In the genomic region with DNA sequence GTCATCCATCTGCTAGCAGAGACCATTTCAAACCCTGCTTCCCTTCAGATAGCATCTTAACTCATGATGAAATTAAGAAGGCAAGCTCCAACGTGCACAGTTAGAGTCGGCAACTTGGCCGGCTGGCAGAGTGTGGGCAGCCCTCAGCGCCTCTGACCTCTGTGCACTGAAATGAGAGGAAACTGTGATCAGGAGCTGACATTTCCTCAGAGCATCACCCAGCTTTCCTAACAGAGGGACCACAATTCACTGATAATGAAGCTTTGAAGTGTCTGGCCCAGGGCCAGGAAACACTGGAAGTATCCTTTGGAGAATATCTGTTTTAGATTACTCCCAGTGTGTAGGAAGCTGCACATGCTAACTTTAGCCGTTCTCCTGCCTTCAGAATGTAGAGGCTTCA, we compare ENCODE assay signal across 19 cellular contexts.
A peak's percentile ranks its signal among the peaks of the same experiment; 100 is the strongest.
DNase-seq lines count a peak whose midpoint lies in the region; ATAC-seq, FAIRE-seq and TF ChIP-seq lines count a peak whose summit lies in the region.
"Had no signal": no experiment of that assay in that cellular context is flagged by ENCODE, and none has a peak within 500 bp of the region (broad histone marks: within the 10 kb centered on the region; RNA-seq: fewer than 3 reads in every experiment).

No MANE protein-coding gene starts in this region.

- no peak for TF ChIP-seq POLR2A in body of pancreas (IDR thresholded peaks at IDR 0.05)

- H3K27me3 ChIP-seq in right atrium auricular region (no peaks in the 10 kb centered on the region), body of pancreas (no peaks in the 10 kb centered on the region), right cardiac atrium (ENCODE audit: control insufficient read depth, insufficient read depth) (no peaks in the 10 kb centered on the region)
- H3K27me3 ChIP-seq: left lung had no signal

- peak; percentile 61 for ATAC-seq in Right ventricle myocardium inferior
- peak; percentile 30 for ATAC-seq in body of pancreas
- ATAC-seq in right cardiac atrium = peak; percentile 77 to 91
- ATAC-seq: left lung, natural killer cell had no signal

- no peaks in the 10 kb centered on the region for H3K9me3 ChIP-seq in right atrium auricular region
- no peaks in the 10 kb centered on the region for H3K9me3 ChIP-seq in body of pancreas
- H3K9me3 ChIP-seq in right cardiac atrium (ENCODE audit: control insufficient read depth, low read length) = peaks cover 1% of the 10 kb centered on the region
- H3K9me3 ChIP-seq: left lung, thoracic aorta had no signal

- H3K27ac ChIP-seq in right atrium auricular region = no peak overlapping the region
- no peak overlapping the region for H3K27ac ChIP-seq in body of pancreas
- no peak overlapping the region for H3K27ac ChIP-seq in right cardiac atrium (ENCODE audit: low read length)
- H3K27ac ChIP-seq: left lung, thoracic aorta had no signal

- H3K36me3 ChIP-seq in right atrium auricular region (no peaks in the 10 kb centered on the region), body of pancreas (replicated peaks in 1 of 2; ENCODE audit: insufficient read depth in 1 of 2, low read depth in 2 of 2) (no peaks in the 10 kb centered on the region)
- H3K36me3 ChIP-seq: left lung, thoracic aorta had no signal

- intact Hi-C loops in Right ventricle myocardium inferior (cut with DNase I) = loop anchor here (5.0 kb wide), 1 partner anchor 34 kb away; no protein-coding TSS in a partner anchor
- intact Hi-C loops in body of pancreas (cut with DNase I) = no loop called here
- intact Hi-C loops in right cardiac atrium (cut with DNase I) = no loop called here

- H3K4me3 ChIP-seq in right atrium auricular region (no peak overlapping the region), body of pancreas (no peak overlapping the region), right cardiac atrium (ENCODE audit: low read length) (no peak overlapping the region)
- H3K4me3 ChIP-seq: left lung, thoracic aorta had no signal

- FAIRE-seq in D721Med (lab: Jason Lieb, UNC) = no peak

- DNase-seq in Right ventricle myocardium inferior (ENCODE audit: missing footprints) (no peak), right atrium auricular region (ENCODE audit: low spot score) (no peak), body of pancreas (peak in 1 of 4 donors; percentile 13), right cardiac atrium (peak; percentile 60 to 76 (median 63)), ureter (ENCODE audit: low spot score) (peak; percentile 57), D721Med (ENCODE audit: insufficient read length, low spot score) (no peak), GM19238 (ENCODE audit: insufficient read length, low spot score) (no peak), SIG-M5 treated with dmso at 0.1 percent for 504 hours (lab: John Stamatoyannopoulos, UW; ENCODE audit: unreplicated experiment) (no peak)
- DNase-seq: activated CD4-positive, alpha-beta T cell treated with anti-CD3 and anti-CD28 coated beads for 48 hours; activated T-cell treated with anti-CD3 and anti-CD28 coated beads, Interleukin-2, amount 50 U/mL, for 1 hour; COR-L47; natural killer cell; NCI-H2029 treated with DMSO at 0.1 percent for 48 hours; retina; SHP77; stimulated activated CD4-positive, alpha-beta T cell treated with anti-CD3 and anti-CD28 coated beads, Interleukin-1b, Interleukin-23, amount 100 ng/mL, for 48 hours; stimulated activated CD8-positive, alpha-beta memory T cell treated with anti-CD3 and anti-CD28 coated beads, Interleukin-4, amount 100 ng/mL, for 48 hours had no signal

- peaks cover 0 to 16% of the 10 kb centered on the region in 2 donors for H3K4me1 ChIP-seq in right atrium auricular region
- H3K4me1 ChIP-seq in body of pancreas = no peaks in the 10 kb centered on the region
- peaks cover 3% of the 10 kb centered on the region for H3K4me1 ChIP-seq in right cardiac atrium (ENCODE audit: control insufficient read depth, insufficient read depth, low read length)
- H3K4me1 ChIP-seq: left lung had no signal

- WGBS in body of pancreas, 2 donors = 54 to 60% methylated on average over 5 of the region's 5 CpGs
- 14% methylated on average over 5 of the region's 5 CpGs for WGBS in right cardiac atrium

- TF ChIP-seq CTCF in right atrium auricular region (IDR thresholded peaks at IDR 0.05) (no peak), body of pancreas (IDR thresholded peaks at IDR 0.05) (no peak), D721Med (IDR thresholded peaks at IDR 0.05; ENCODE audit: insufficient read depth, missing control alignments) (no peak)

Comparison
In these comparisons a context has a peak if more than half of its experiments do, and no peak if none do; other contexts are left out.
1. DNase-seq: peak in right cardiac atrium (3 of 3) and ureter (single experiment); none in Right ventricle myocardium inferior (single experiment), right atrium auricular region (single experiment), D721Med (single experiment), GM19238 (single experiment) and SIG-M5 treated with dmso at 0.1 percent for 504 hours (single experiment).
2. ATAC-seq: peak in every context shown above with its lines; median percentile 84 in right cardiac atrium; 61 in Right ventricle myocardium inferior; 30 in body of pancreas.